9 cellular contexts compared by ENCODE assay signal in genomic region chr1:59707216-59707615, GRCh38.
DNase-seq lines count a peak whose midpoint lies in the region; ATAC-seq and TF ChIP-seq lines count a peak whose summit lies in the region.
"Had no signal": no experiment of that assay in that cellular context is flagged by ENCODE, and none has a peak within 500 bp of the region (broad histone marks: within the 10 kb centered on the region; RNA-seq: fewer than 3 reads in every experiment).

No MANE protein-coding gene starts in this region.

- peak; percentile 80 for ATAC-seq in Right ventricle myocardium superior (ENCODE audit: poor library complexity)
- ATAC-seq in GM18861 (IDR thresholded peaks at IDR 0.05; ENCODE audit: unreplicated experiment): no peak

- TF ChIP-seq CTCF in GM13976 (IDR thresholded peaks at IDR 0.05; ENCODE audit: borderline replicate concordance, control extremely low read depth, extremely low read depth, insufficient read depth, missing control alignments): no peak

- H3K27me3 ChIP-seq in adipocyte (replicated peaks; ENCODE audit: control insufficient read depth, insufficient read depth, low read length): no peaks in the 10 kb centered on the region

- no peak overlapping the region for H3K4me3 ChIP-seq in adipocyte (ENCODE audit: low read length)

- peak; percentile 97 for DNase-seq in EH (ENCODE audit: low read depth)
- peak; percentile 91 for DNase-seq in adipocyte (ENCODE audit: low read depth)
- DNase-seq in Right ventricle myocardium superior: peak; percentile 59
- peak; percentile 20 for DNase-seq in putamen (ENCODE audit: low spot score)
- no peak for DNase-seq in stimulated activated CD8-positive, alpha-beta memory T cell treated with anti-CD3 and anti-CD28 coated beads, Interleukin-4, amount 100 ng/mL, for 48 hours
- no peak for DNase-seq in GM13976 (ENCODE audit: low spot score)
- DNase-seq in NCI-H146 (lab: John Stamatoyannopoulos, UW): no peak
- DNase-seq: NCI-H187 had no signal

- in situ Hi-C loops in GM13976 (cut with MboI; ENCODE audit: low sequenced_read_pairs, unreplicated experiment): no loop called here

- peaks cover 61% of the 10 kb centered on the region for H3K4me1 ChIP-seq in adipocyte (ENCODE audit: control insufficient read depth, insufficient read depth, low read length)

- H3K9ac ChIP-seq in adipocyte (ENCODE audit: low read length): peak overlapping the region; percentile 81

- no peaks in the 10 kb centered on the region for H3K36me3 ChIP-seq in adipocyte (ENCODE audit: control insufficient read depth, insufficient read depth, low read length, severe bottlenecking)

- intact Hi-C loops in Right ventricle myocardium superior (cut with DNase I): loop anchor here (10.0 kb wide), 1 partner anchor 632 kb away; no protein-coding TSS in a partner anchor

- H3K9me3 ChIP-seq in adipocyte (ENCODE audit: control insufficient read depth, low read length): no peaks in the 10 kb centered on the region

Comparison
In these comparisons a context has a peak if more than half of its experiments do, and no peak if none do; other contexts are left out.
1. DNase-seq: peak in EH (single experiment), adipocyte (single experiment), Right ventricle myocardium superior (single experiment) and putamen (single experiment); none in stimulated activated CD8-positive, alpha-beta memory T cell treated with anti-CD3 and anti-CD28 coated beads, Interleukin-4, amount 100 ng/mL, for 48 hours (single experiment), GM13976 (single experiment) and NCI-H146 (single experiment).